In genomic region chr6:158002951-158003853, GRCh38 we compare ENCODE assay signal across 8 cellular contexts. TPM values are rescaled to one million over a fixed set of nuclear protein-coding genes. Genes with fewer than 3 reads are reported as not detected.
DNase-seq lines count a peak whose midpoint lies in the region; ATAC-seq and TF ChIP-seq lines count a peak whose summit lies in the region.

No MANE protein-coding gene starts in this region.

- peak overlapping the region in 3 of 5 experiments; percentile 46 to 53 (median 48) for H3K4me3 Mint-ChIP-seq in brain

- H3K27ac Mint-ChIP-seq in brain = peak overlapping the region; percentile 33 to 96 (median 89)

- peaks cover 71% of the 10 kb centered on the region for H3K4me1 Mint-ChIP-seq in brain

- ATAC-seq in left colon (peak; percentile 69), GM18511 (IDR thresholded peaks at IDR 0.05; ENCODE audit: unreplicated experiment) (no peak)
- ATAC-seq in stimulated activated naive CD8-positive, alpha-beta T cell treated with anti-CD3 and anti-CD28 coated beads, Interleukin-15, Interleukin-2, amounts not matched to agents 100 U/mL and 50 U/mL, for 24 hours = peak; percentile 91

- H3K36me3 Mint-ChIP-seq in brain = no peaks in the 10 kb centered on the region

- intact Hi-C loops in left colon (cut with DNase I, micrococcal nuclease) = loop anchor here in 1 of 2 donors (10.0 kb wide), 1 partner anchor 62 kb away; no protein-coding TSS in a partner anchor

- peak overlapping the region; percentile 67 for H3K27ac ChIP-seq in 22Rv1

- peak; percentile 82 for DNase-seq in HT-29 (ENCODE audit: low spot score)
- no peak for DNase-seq in left colon
- DNase-seq in stimulated activated naive CD8-positive, alpha-beta T cell treated with anti-CD3 and anti-CD28 coated beads, Interleukin-15, Interleukin-2, amounts not matched to agents 100 U/mL and 50 U/mL, for 24 hours = peak; percentile 68
- no peak for DNase-seq in GDM1 (lab: John Stamatoyannopoulos, UW)
- DNase-seq in NCI-H1930 (lab: John Stamatoyannopoulos, UW) = no peak

- peaks cover 0 to 4% (median under 1%) of the 10 kb centered on the region in 5 experiments for H3K9me3 Mint-ChIP-seq in brain

- no peak for TF ChIP-seq CTCF in 22Rv1 (IDR thresholded peaks at IDR 0.05)
- TF ChIP-seq CTCF in brain (conservative IDR thresholded peaks at IDR 0.05) = no peak

- H3K27me3 Mint-ChIP-seq in brain = no peaks in the 10 kb centered on the region

RNA-seq across cellular contexts. Expression of gene SYNJ2, which starts 21.5 kb away (rescaled TPM):
- 26.9 and 27.5 TPM in 2 replicates for total RNA-seq in HT-29 (2014; rRNA removed; shearing (Covaris generic))
- polyA plus RNA-seq in brain (ENCODE audit: insufficient read depth, low read depth, low replicate concordance) = 17.9 TPM
- total RNA-seq in left colon = 10 to 100 TPM; 35.4 to 50.1 TPM

Comparison
In these comparisons a context has a peak if more than half of its experiments do, and no peak if none do; other contexts are left out.
1. DNase-seq: peak in HT-29 (single experiment) and stimulated activated naive CD8-positive, alpha-beta T cell treated with anti-CD3 and anti-CD28 coated beads, Interleukin-15, Interleukin-2, amounts not matched to agents 100 U/mL and 50 U/mL, for 24 hours (single experiment); none in left colon (0 of 2), GDM1 (single experiment) and NCI-H1930 (0 of 2).